In the genomic region with DNA sequence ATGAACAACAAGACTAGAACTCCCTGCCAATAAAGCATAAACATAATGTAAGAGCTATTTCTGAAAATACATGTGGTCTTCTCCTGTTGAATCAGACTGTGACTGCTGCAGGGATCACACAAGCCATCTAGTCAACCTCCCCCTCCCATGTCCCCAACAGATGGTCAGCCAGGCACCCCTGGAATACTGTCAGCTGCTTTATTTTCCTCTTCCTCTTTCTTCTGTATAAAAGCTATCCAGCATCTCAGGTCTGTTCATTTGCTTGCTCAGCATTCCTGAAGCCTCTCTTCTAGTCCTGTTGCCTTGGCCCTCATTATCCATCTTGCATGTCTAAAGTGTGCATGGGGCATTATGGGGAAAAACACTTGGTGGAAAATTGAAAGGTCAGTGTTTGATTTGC, we compare ENCODE assay signal across 1 cellular context.
TF ChIP-seq lines count a peak whose summit lies in the region.

No MANE protein-coding gene starts in this region.

TF ChIP-seq in IMR-90, 13 proteins besides CTCF, POLR2A, EP300 and RAD21:
- TF ChIP-seq CHD1 (IDR thresholded peaks at IDR 0.05; ENCODE audit: low read depth, low read length), result no peak
- peak; percentile 74 for TF ChIP-seq MAFK (IDR thresholded peaks at IDR 0.05; ENCODE audit: low read depth, low read length)
- TF ChIP-seq FOS (IDR thresholded peaks at IDR 0.05; ENCODE audit: low read depth, low read length), result no peak
- no peak for TF ChIP-seq MAZ (IDR thresholded peaks at IDR 0.05; ENCODE audit: borderline replicate concordance, low read depth, low read length)
- no peak for TF ChIP-seq RCOR1 (IDR thresholded peaks at IDR 0.05; ENCODE audit: insufficient replicate concordance, low read length)
- TF ChIP-seq MXI1 (IDR thresholded peaks at IDR 0.05; ENCODE audit: borderline replicate concordance, low read depth, low read length), result no peak
